2 cellular contexts compared by ENCODE assay signal in the genomic region with DNA sequence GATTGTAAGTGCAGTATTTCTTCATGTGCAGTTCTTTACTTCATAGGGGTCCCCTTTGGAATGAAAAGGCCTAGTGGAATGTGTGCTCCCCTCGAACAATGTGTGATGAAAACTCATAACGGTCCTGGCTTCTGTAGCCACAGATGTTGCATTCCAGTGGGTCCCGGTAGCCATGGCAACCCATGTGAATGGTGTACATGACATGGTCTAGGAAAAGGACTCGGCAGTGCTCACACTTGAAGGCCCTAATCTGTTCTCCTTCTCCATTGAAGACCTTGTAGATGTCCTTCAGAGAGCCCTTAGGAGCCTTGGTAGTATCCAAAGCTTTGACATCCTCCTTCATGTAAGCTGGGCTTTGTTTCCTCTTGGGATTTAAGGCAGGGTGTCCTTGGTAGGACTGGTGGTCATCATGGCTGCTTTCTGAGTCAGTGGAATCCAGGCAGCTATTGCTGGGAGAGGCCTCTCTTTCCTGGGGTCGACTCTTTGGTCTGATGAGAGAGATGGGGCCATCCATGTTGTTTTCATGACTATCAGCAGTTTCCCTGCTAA.
A peak's percentile ranks its signal among the peaks of the same experiment; 100 is the strongest.
TF ChIP-seq lines count a peak whose summit lies in the region.

No MANE protein-coding gene starts in this region.

TF ChIP-seq in GM12891, 5 proteins besides CTCF, POLR2A, EP300 and RAD21 (continued from another document):
- TF ChIP-seq TAF1 (IDR thresholded peaks at IDR 0.05; ENCODE audit: low read depth, low read length), result no peak

TF ChIP-seq in GM12878, 131 proteins besides CTCF, POLR2A, EP300 and RAD21 (continued from another document):
- peak; percentile 71 for TF ChIP-seq POLR2AphosphoS5 (IDR thresholded peaks at IDR 0.05; ENCODE audit: low read length)
- TF ChIP-seq, protein P1, sequence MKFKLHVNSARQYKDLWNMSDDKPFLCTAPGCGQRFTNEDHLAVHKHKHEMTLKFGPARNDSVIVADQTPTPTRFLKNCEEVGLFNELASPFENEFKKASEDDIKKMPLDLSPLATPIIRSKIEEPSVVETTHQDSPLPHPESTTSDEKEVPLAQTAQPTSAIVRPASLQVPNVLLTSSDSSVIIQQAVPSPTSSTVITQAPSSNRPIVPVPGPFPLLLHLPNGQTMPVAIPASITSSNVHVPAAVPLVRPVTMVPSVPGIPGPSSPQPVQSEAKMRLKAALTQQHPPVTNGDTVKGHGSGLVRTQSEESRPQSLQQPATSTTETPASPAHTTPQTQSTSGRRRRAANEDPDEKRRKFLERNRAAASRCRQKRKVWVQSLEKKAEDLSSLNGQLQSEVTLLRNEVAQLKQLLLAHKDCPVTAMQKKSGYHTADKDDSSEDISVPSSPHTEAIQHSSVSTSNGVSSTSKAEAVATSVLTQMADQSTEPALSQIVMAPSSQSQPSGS (IDR thresholded peaks at IDR 0.05; ENCODE audit: low read length), result 0 out of 2 replicates have a peak, but pooled peaks have one; percentile 25
- TF ChIP-seq, protein P2, sequence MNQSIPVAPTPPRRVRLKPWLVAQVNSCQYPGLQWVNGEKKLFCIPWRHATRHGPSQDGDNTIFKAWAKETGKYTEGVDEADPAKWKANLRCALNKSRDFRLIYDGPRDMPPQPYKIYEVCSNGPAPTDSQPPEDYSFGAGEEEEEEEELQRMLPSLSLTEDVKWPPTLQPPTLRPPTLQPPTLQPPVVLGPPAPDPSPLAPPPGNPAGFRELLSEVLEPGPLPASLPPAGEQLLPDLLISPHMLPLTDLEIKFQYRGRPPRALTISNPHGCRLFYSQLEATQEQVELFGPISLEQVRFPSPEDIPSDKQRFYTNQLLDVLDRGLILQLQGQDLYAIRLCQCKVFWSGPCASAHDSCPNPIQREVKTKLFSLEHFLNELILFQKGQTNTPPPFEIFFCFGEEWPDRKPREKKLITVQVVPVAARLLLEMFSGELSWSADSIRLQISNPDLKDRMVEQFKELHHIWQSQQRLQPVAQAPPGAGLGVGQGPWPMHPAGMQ (IDR thresholded peaks at IDR 0.05; ENCODE audit: borderline replicate concordance), result no peak
- TF ChIP-seq, protein P3, sequence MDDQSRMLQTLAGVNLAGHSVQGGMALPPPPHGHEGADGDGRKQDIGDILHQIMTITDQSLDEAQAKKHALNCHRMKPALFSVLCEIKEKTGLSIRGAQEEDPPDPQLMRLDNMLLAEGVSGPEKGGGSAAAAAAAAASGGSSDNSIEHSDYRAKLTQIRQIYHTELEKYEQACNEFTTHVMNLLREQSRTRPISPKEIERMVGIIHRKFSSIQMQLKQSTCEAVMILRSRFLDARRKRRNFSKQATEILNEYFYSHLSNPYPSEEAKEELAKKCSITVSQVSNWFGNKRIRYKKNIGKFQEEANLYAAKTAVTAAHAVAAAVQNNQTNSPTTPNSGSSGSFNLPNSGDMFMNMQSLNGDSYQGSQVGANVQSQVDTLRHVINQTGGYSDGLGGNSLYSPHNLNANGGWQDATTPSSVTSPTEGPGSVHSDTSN (IDR thresholded peaks at IDR 0.05; ENCODE audit: insufficient replicate concordance, low read depth, low read length), result no peak
- no peak for TF ChIP-seq PAX8 (IDR thresholded peaks at IDR 0.05)
- TF ChIP-seq TAF1 (IDR thresholded peaks at IDR 0.05; ENCODE audit: borderline replicate concordance, low read depth, low read length), result no peak
